8 cellular contexts compared by ENCODE assay signal in the genomic region with DNA sequence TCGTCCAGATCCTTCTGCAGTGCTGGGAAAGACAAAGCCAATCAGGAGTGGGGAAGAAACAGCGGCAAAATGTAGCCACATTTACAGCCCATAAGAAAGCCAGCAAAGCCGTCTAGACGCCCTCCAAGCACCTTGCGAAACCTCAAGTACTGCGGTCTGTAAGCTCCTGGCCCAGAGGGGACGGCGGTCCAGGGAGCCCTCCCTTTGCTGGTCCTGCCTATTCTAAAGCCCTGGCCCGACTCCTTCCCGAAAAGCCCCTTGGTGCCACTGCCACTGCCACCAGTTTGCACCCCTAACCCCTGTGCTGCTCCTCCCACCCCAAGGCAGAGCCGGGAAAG. TPM values are rescaled to one million over a fixed set of nuclear protein-coding genes. Genes with fewer than 3 reads are reported as not detected.
DNase-seq lines count a peak whose midpoint lies in the region; ATAC-seq and TF ChIP-seq lines count a peak whose summit lies in the region.

No MANE protein-coding gene starts in this region.

- peaks cover 67% of the 10 kb centered on the region for H3K36me3 Mint-ChIP-seq in dendritic cell treated with granulocyte-macrophage colony-stimulating factor and Interleukin-4, amounts not matched to agents 40 ng/mL and 50 ng/mL, for 4 days (ENCODE audit: low read depth)
- H3K36me3 Mint-ChIP-seq in naive thymus-derived CD8-positive, alpha-beta T cell = peaks cover 0 to 57% (median 2%) of the 10 kb centered on the region in 3 donors

- intact Hi-C loops in dendritic cell treated with granulocyte-macrophage colony-stimulating factor and Interleukin-4, amounts not matched to agents 40 ng/mL and 50 ng/mL, for 4 days (cut with micrococcal nuclease) = no loop called here

- no peak for TF ChIP-seq CTCF in NB4 (IDR thresholded peaks at IDR 0.05; ENCODE audit: low read depth, low read length)

- peak overlapping the region; percentile 88 to 97 (median 93) for H3K4me2 ChIP-seq in BLaER1 treated with 17β-estradiol and CSF1 and Interleukin-3, amounts not matched to agents 10 nM and 100 nM

- H3K27ac Mint-ChIP-seq in dendritic cell treated with granulocyte-macrophage colony-stimulating factor and Interleukin-4, amounts not matched to agents 40 ng/mL and 50 ng/mL, for 4 days = peak overlapping the region; percentile 83
- peak overlapping the region in 9 of 10 donors; percentile 24 to 88 (median 79) for H3K27ac Mint-ChIP-seq in naive thymus-derived CD8-positive, alpha-beta T cell

- peaks cover 0 to 54% (median 37%) of the 10 kb centered on the region in 11 experiments; a peak in 17 of 22 replicates for H4K20me1 ChIP-seq in BLaER1 treated with 17β-estradiol and CSF1 and Interleukin-3, amounts not matched to agents 10 nM and 100 nM

- no peaks in the 10 kb centered on the region for H3K9me3 Mint-ChIP-seq in dendritic cell treated with granulocyte-macrophage colony-stimulating factor and Interleukin-4, amounts not matched to agents 40 ng/mL and 50 ng/mL, for 4 days
- no peaks in the 10 kb centered on the region for H3K9me3 Mint-ChIP-seq in naive thymus-derived CD8-positive, alpha-beta T cell

- peaks cover 56 to 69% (median 66%) of the 10 kb centered on the region in 11 experiments for H3K36me3 ChIP-seq in BLaER1 treated with 17β-estradiol and CSF1 and Interleukin-3, amounts not matched to agents 10 nM and 100 nM

- H3K9ac ChIP-seq in BLaER1 treated with 17β-estradiol and CSF1 and Interleukin-3, amounts not matched to agents 10 nM and 100 nM = peak overlapping the region; percentile 68 to 94 (median 85)

- H3K4me3 ChIP-seq in BLaER1 treated with 17β-estradiol and CSF1 and Interleukin-3, amounts not matched to agents 10 nM and 100 nM = peak overlapping the region; percentile 60 to 86 (median 72)
- H3K4me3 ChIP-seq in NB4 (ENCODE audit: low read depth, low read length) = peak overlapping the region; percentile 83

- ATAC-seq in naive thymus-derived CD8-positive, alpha-beta T cell = no peak
- ATAC-seq in HG03571 (IDR thresholded peaks at IDR 0.05; ENCODE audit: unreplicated experiment) = no peak

- H3K4me1 Mint-ChIP-seq in dendritic cell treated with granulocyte-macrophage colony-stimulating factor and Interleukin-4, amounts not matched to agents 40 ng/mL and 50 ng/mL, for 4 days (ENCODE audit: low read depth) = peaks cover 27% of the 10 kb centered on the region
- H3K4me1 Mint-ChIP-seq in naive thymus-derived CD8-positive, alpha-beta T cell = peaks cover 10 to 34% (median 21%) of the 10 kb centered on the region in 4 donors

- H3K9me3 ChIP-seq in BLaER1 treated with 17β-estradiol and CSF1 and Interleukin-3, amounts not matched to agents 10 nM and 100 nM (replicated peaks in 1 of 11) = no peaks in the 10 kb centered on the region

- peak overlapping the region in 10 of 11 experiments; percentile 50 to 72 (median 68); a peak in 20 of 22 replicates for H3K27ac ChIP-seq in BLaER1 treated with 17β-estradiol and CSF1 and Interleukin-3, amounts not matched to agents 10 nM and 100 nM

- peak overlapping the region; percentile 89 for H3K4me3 Mint-ChIP-seq in dendritic cell treated with granulocyte-macrophage colony-stimulating factor and Interleukin-4, amounts not matched to agents 40 ng/mL and 50 ng/mL, for 4 days
- peak overlapping the region; percentile 71 to 93 (median 84) for H3K4me3 Mint-ChIP-seq in naive thymus-derived CD8-positive, alpha-beta T cell

- no peak for TF ChIP-seq POLR2A in NB4 (IDR thresholded peaks at IDR 0.05; ENCODE audit: extremely low read depth, insufficient read length)

- H3K27me3 ChIP-seq in BLaER1 treated with 17β-estradiol and CSF1 and Interleukin-3, amounts not matched to agents 10 nM and 100 nM = no peaks in the 10 kb centered on the region

- POLR2A ChIA-PET in naive thymus-derived CD8-positive, alpha-beta T cell (lab: Charles Lee) = interaction anchor here (0.5 to 5.3 kb wide), 7 partner anchors 13 to 889 kb away, joined by 3 to 42 read pairs (median 5); a partner anchor contains a TSS

- no peaks in the 10 kb centered on the region for H3K27me3 Mint-ChIP-seq in dendritic cell treated with granulocyte-macrophage colony-stimulating factor and Interleukin-4, amounts not matched to agents 40 ng/mL and 50 ng/mL, for 4 days
- H3K27me3 Mint-ChIP-seq in naive thymus-derived CD8-positive, alpha-beta T cell = no peaks in the 10 kb centered on the region

- DNase-seq in NB4 (ENCODE audit: low read depth) (peak; percentile 87), mucosa of gallbladder (ENCODE audit: low spot score) (no peak), SW 1271 (lab: John Stamatoyannopoulos, UW) (no peak), NCI-H2081 (lab: John Stamatoyannopoulos, UW) (no peak)
- DNase-seq in naive thymus-derived CD8-positive, alpha-beta T cell = no peak

- peaks cover 15 to 30% (median 19%) of the 10 kb centered on the region in 10 experiments for H3K4me1 ChIP-seq in BLaER1 treated with 17β-estradiol and CSF1 and Interleukin-3, amounts not matched to agents 10 nM and 100 nM

RNA-seq across cellular contexts. Expression of a gene that starts 1.1 kb away (rescaled TPM):
- total RNA-seq in naive thymus-derived CD8-positive, alpha-beta T cell = 10 to 100 TPM; 33.4 to 34.3 TPM
- 10 to 100 TPM; 42.6 to 55.0 (median 47.1) TPM for polyA plus RNA-seq in naive thymus-derived CD8-positive, alpha-beta T cell
- 35.9 TPM for total RNA-seq in mucosa of gallbladder

RNA-seq across cellular contexts. Expression of a gene that starts 12.3 kb away (rescaled TPM):
- total RNA-seq in naive thymus-derived CD8-positive, alpha-beta T cell = 100 to 1,000 TPM in 1 of 2 experiments, 10 to 100 TPM in 1; 98.7 to 104 TPM
- polyA plus RNA-seq in naive thymus-derived CD8-positive, alpha-beta T cell = 100 to 1,000 TPM; 191 to 242 (median 222) TPM
- 53.6 TPM for total RNA-seq in mucosa of gallbladder

RNA-seq across cellular contexts. Expression of a gene that starts 12.5 kb away (rescaled TPM):
- total RNA-seq in naive thymus-derived CD8-positive, alpha-beta T cell = 100 to 1,000 TPM; 117 to 124 TPM
- 10 to 100 TPM; 37.1 to 76.4 (median 49.4) TPM for polyA plus RNA-seq in naive thymus-derived CD8-positive, alpha-beta T cell
- 41.0 TPM for total RNA-seq in mucosa of gallbladder

RNA-seq across cellular contexts. Expression of a gene that starts 19.8 kb away (rescaled TPM):
- total RNA-seq in naive thymus-derived CD8-positive, alpha-beta T cell = 10 to 100 TPM; 27.1 to 27.8 TPM
- polyA plus RNA-seq in naive thymus-derived CD8-positive, alpha-beta T cell = 10 to 100 TPM; 12.3 to 20.2 (median 13.3) TPM
- 28.1 TPM for total RNA-seq in mucosa of gallbladder
